Comparison of ENCODE assay signal across 1 cellular context in genomic region chr19:17467471-17468301, GRCh38.
TF ChIP-seq lines count a peak whose summit lies in the region.

No MANE protein-coding gene starts in this region.

TF ChIP-seq in HepG2, 621 proteins besides CTCF, POLR2A, EP300 and RAD21:
- peak; percentile 69 for TF ChIP-seq HNRNPK (IDR thresholded peaks at IDR 0.05; ENCODE audit: low read depth, low read length, poor library complexity, severe bottlenecking)
- TF ChIP-seq, protein P1, sequence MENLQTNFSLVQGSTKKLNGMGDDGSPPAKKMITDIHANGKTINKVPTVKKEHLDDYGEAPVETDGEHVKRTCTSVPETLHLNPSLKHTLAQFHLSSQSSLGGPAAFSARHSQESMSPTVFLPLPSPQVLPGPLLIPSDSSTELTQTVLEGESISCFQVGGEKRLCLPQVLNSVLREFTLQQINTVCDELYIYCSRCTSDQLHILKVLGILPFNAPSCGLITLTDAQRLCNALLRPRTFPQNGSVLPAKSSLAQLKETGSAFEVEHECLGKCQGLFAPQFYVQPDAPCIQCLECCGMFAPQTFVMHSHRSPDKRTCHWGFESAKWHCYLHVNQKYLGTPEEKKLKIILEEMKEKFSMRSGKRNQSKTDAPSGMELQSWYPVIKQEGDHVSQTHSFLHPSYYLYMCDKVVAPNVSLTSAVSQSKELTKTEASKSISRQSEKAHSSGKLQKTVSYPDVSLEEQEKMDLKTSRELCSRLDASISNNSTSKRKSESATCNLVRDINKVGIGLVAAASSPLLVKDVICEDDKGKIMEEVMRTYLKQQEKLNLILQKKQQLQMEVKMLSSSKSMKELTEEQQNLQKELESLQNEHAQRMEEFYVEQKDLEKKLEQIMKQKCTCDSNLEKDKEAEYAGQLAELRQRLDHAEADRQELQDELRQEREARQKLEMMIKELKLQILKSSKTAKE (CRISPR knock-in tag; IDR thresholded peaks at IDR 0.05; ENCODE audit: borderline replicate concordance), result no peak
- TF ChIP-seq, protein P2, sequence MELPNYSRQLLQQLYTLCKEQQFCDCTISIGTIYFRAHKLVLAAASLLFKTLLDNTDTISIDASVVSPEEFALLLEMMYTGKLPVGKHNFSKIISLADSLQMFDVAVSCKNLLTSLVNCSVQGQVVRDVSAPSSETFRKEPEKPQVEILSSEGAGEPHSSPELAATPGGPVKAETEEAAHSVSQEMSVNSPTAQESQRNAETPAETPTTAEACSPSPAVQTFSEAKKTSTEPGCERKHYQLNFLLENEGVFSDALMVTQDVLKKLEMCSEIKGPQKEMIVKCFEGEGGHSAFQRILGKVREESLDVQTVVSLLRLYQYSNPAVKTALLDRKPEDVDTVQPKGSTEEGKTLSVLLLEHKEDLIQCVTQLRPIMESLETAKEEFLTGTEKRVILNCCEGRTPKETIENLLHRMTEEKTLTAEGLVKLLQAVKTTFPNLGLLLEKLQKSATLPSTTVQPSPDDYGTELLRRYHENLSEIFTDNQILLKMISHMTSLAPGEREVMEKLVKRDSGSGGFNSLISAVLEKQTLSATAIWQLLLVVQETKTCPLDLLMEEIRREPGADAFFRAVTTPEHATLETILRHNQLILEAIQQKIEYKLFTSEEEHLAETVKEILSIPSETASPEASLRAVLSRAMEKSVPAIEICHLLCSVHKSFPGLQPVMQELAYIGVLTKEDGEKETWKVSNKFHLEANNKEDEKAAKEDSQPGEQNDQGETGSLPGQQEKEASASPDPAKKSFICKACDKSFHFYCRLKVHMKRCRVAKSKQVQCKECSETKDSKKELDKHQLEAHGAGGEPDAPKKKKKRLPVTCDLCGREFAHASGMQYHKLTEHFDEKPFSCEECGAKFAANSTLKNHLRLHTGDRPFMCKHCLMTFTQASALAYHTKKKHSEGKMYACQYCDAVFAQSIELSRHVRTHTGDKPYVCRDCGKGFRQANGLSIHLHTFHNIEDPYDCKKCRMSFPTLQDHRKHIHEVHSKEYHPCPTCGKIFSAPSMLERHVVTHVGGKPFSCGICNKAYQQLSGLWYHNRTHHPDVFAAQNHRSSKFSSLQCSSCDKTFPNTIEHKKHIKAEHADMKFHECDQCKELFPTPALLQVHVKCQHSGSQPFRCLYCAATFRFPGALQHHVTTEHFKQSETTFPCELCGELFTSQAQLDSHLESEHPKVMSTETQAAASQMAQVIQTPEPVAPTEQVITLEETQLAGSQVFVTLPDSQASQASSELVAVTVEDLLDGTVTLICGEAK (IDR thresholded peaks at IDR 0.05), result peak; percentile 14; the same call in 1 of the 2 replicates
- TF ChIP-seq, protein P2 (CRISPR knock-in tag; IDR thresholded peaks at IDR 0.05), result no peak
